In the genomic region with DNA sequence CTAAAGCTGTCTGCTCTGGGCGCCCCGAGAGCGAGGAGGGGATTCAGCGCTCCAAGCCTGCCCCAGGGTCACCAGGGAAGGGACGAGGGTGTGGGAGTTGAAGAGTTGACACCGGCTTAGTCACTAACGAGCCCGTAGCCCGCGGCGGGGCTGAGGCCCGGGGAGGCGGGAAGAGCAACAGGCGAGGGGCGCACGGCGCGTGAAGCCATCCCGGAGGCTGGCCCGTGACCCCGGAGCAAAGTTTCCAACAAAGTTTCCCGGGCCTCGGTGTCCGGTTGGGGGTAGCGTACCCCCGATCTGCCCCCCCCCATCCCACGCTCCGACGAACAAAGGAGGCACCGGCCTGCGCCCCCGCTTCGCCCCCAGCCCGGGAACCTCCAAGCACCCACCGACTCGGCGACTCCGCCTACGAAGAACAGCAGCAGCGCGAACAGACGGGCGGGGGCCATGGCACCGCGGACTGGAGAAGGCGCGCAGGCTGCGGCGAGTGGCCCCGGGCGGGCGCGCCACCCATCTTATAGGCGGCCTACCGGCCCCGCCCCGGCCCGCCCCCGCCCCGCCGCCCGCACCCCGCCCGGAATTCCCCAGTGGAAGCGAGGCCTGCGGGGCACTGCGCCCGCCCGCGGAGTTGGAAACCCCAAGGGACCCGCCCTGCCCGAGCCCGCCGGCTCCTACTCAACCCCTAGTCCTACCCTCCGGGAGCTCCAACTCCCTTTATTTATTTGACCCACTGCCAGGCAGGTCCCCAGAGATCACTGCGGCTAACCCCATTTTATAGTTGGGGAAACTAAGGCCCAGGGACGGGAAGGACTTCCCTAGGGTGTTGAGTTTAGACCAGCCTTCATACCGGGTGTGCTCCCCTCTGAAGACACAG, we compare ENCODE assay signal across 8 cellular contexts. TPM values are rescaled to one million over a fixed set of nuclear protein-coding genes. Genes with fewer than 3 reads are reported as not detected.
DNase-seq lines count a peak whose midpoint lies in the region; ATAC-seq and TF ChIP-seq lines count a peak whose summit lies in the region.

TSS of gene SDC4 (minus strand) at position 489 of the 874 bp plus-strand sequence. CDS start at position 449, 40 bp downstream.

- peaks cover 15% of the 10 kb centered on the region for H3K4me1 Mint-ChIP-seq in activated naive CD8-positive, alpha-beta T cell (ENCODE audit: low read depth)
- no peaks in the 10 kb centered on the region for H3K4me1 Mint-ChIP-seq in glutamatergic neuron (ENCODE audit: low read depth, unreplicated experiment)
- H3K4me1 Mint-ChIP-seq in type B pancreatic cell (ENCODE audit: unreplicated experiment) = peaks cover 38% of the 10 kb centered on the region

- H2AK5ac ChIP-seq in trophoblast cell (ENCODE audit: low read length) = peak within 1 kb of the TSS; percentile 79

- intact Hi-C loops in HCT116 (cut with micrococcal nuclease) = no loop called here

- H4K20me1 ChIP-seq in HCT116 (ENCODE audit: insufficient read depth) (no peaks in the 10 kb centered on the region), SK-N-SH (ENCODE audit: insufficient read depth) (peaks cover 5% of the 10 kb centered on the region; the same call in 1 of the 2 replicates)

- H4K91ac ChIP-seq in trophoblast cell (ENCODE audit: low read depth, low read length) = peak within 1 kb of the TSS; percentile 81

- H2BK120ac ChIP-seq in trophoblast cell (ENCODE audit: insufficient read depth, low read length, poor library complexity) = peak within 1 kb of the TSS; percentile 74

- WGBS in SK-N-SH (ENCODE audit: low lambda C conversion rate) = 22% methylated on average over 12 of the region's 78 CpGs
- WGBS in trophoblast cell (ENCODE audit: extremely low coverage, insufficient coverage, insufficient read length) = no CpG with 5 or more reads among the region's 78 CpGs

- peak within 1 kb of the TSS; percentile 79 for H2BK12ac ChIP-seq in trophoblast cell (ENCODE audit: low read length)

- peak within 1 kb of the TSS; percentile 80 for H3K9ac ChIP-seq in HCT116 (ENCODE audit: low read length)
- H3K9ac ChIP-seq in SK-N-SH = peak within 1 kb of the TSS; percentile 96
- peak within 1 kb of the TSS; percentile 29 for H3K9ac ChIP-seq in trophoblast cell (ENCODE audit: low read length)

- no peak for TF ChIP-seq RAD21 in HCT116 (IDR thresholded peaks at IDR 0.05; ENCODE audit: low read depth)
- no peak for TF ChIP-seq RAD21 in SK-N-SH (IDR thresholded peaks at IDR 0.05; ENCODE audit: low read length)

- no peak for TF ChIP-seq CTCF in HCT116 (IDR thresholded peaks at IDR 0.05 in 2 of 3, conservative IDR thresholded peaks at IDR 0.05 in 1 of 3; ENCODE audit: borderline replicate concordance in 1 of 3, insufficient read depth in 1 of 3, low read depth in 2 of 3, low read length in 2 of 3)
- TF ChIP-seq CTCF in SK-N-SH (IDR thresholded peaks at IDR 0.05) = no peak
- TF ChIP-seq CTCF in glutamatergic neuron (IDR thresholded peaks at IDR 0.05; ENCODE audit: partially characterized antibody, unreplicated experiment) = no peak
- no peak for TF ChIP-seq CTCF in type B pancreatic cell (conservative IDR thresholded peaks at IDR 0.05)

- H3K23ac ChIP-seq in trophoblast cell (ENCODE audit: low read length) = no peak within 1 kb of the TSS

- no peaks in the 10 kb centered on the region for H3K27me3 Mint-ChIP-seq in activated naive CD8-positive, alpha-beta T cell
- H3K27me3 Mint-ChIP-seq in glutamatergic neuron (ENCODE audit: unreplicated experiment) = no peaks in the 10 kb centered on the region
- H3K27me3 Mint-ChIP-seq in type B pancreatic cell = no peaks in the 10 kb centered on the region

- H2BK5ac ChIP-seq in trophoblast cell (ENCODE audit: low read depth, low read length, poor library complexity) = peak within 1 kb of the TSS; percentile 78

- peak within 1 kb of the TSS; percentile 93 for H3K4ac ChIP-seq in trophoblast cell (ENCODE audit: low read depth, low read length)

- H3K27me3 ChIP-seq in HCT116 (ENCODE audit: insufficient read depth, low read length) = no peaks in the 10 kb centered on the region
- H3K27me3 ChIP-seq in SK-N-SH (ENCODE audit: insufficient read depth) = no peaks in the 10 kb centered on the region
- H3K27me3 ChIP-seq in trophoblast cell (ENCODE audit: insufficient read depth, low read length) = no peaks in the 10 kb centered on the region

- no peaks in the 10 kb centered on the region for H3K9me3 Mint-ChIP-seq in activated naive CD8-positive, alpha-beta T cell (ENCODE audit: low read depth)
- H3K9me3 Mint-ChIP-seq in glutamatergic neuron (ENCODE audit: unreplicated experiment) = peaks cover 2% of the 10 kb centered on the region
- no peaks in the 10 kb centered on the region for H3K9me3 Mint-ChIP-seq in type B pancreatic cell

- H3K4me3 ChIP-seq in HCT116 (replicated peaks in 1 of 2; ENCODE audit: low read depth in 1 of 2, low read length in 2 of 2) (peak within 1 kb of the TSS; percentile 82 to 84), SK-N-SH (ENCODE audit: low read depth in 2 of 2, low read length in 1 of 2) (peak within 1 kb of the TSS; percentile 72 to 87), trophoblast cell (ENCODE audit: low read depth, low read length) (peak within 1 kb of the TSS; percentile 84)

- RAD21 ChIA-PET in HCT116 (lab: Charles Lee; ENCODE audit: low non-redundant PET in 1 of 2, low total read pairs in 2 of 2, uncharacterized antibody in 2 of 2, unreplicated experiment in 2 of 2) = interaction anchor here in 1 of 2 experiments (1.2 kb wide), 1 partner anchor 13 kb away, joined by 3 read pairs; no protein-coding TSS in a partner anchor

- peak within 1 kb of the TSS; percentile 87 for H3K14ac ChIP-seq in trophoblast cell (ENCODE audit: low read length)

- H3K79me2 ChIP-seq in HCT116 (ENCODE audit: insufficient read depth, low read length) (peaks cover 50% of the 10 kb centered on the region), SK-N-SH (ENCODE audit: insufficient read depth) (peaks cover 49% of the 10 kb centered on the region), trophoblast cell (ENCODE audit: control insufficient read depth, insufficient read depth, low read length, poor library complexity) (peaks cover 29% of the 10 kb centered on the region)

- H3K18ac ChIP-seq in trophoblast cell (ENCODE audit: low read length) = peak within 1 kb of the TSS; percentile 73

- TF ChIP-seq EP300 in SK-N-SH (IDR thresholded peaks at IDR 0.05; ENCODE audit: borderline replicate concordance in 1 of 2, low read depth in 1 of 2, low read length in 1 of 2) = no peak

- no peaks in the 10 kb centered on the region for H3K9me3 ChIP-seq in HCT116 (ENCODE audit: control insufficient read depth in 1 of 2, insufficient read depth in 1 of 2, low read depth in 1 of 2, low read length in 2 of 2)
- no peaks in the 10 kb centered on the region for H3K9me3 ChIP-seq in SK-N-SH
- no peaks in the 10 kb centered on the region for H3K9me3 ChIP-seq in trophoblast cell (ENCODE audit: insufficient read depth, low read depth, low read length)

- peak; percentile 88 for DNase-seq in AG08395 (ENCODE audit: low spot score)
- DNase-seq in HCT116 (ENCODE audit: low read depth, low spot score) = no peak
- DNase-seq in SK-N-SH = peak; percentile 85
- DNase-seq in glutamatergic neuron = peak; percentile 40
- peak; percentile 75 to 80 for DNase-seq in trophoblast cell
- peak; percentile 79 for DNase-seq in type B pancreatic cell (ENCODE audit: extremely low spot score, unreplicated experiment)
- no peak for DNase-seq in inferior parietal cortex (ENCODE audit: extremely low spot score)

- peak; percentile 71 for ATAC-seq in HCT116

- H4K8ac ChIP-seq in trophoblast cell (ENCODE audit: low read depth, low read length) = peak within 1 kb of the TSS; percentile 69

- H3K4me2 ChIP-seq in HCT116 (ENCODE audit: low read length) = peak within 1 kb of the TSS; percentile 91
- peak within 1 kb of the TSS; percentile 96 for H3K4me2 ChIP-seq in SK-N-SH
- H3K4me2 ChIP-seq in trophoblast cell (ENCODE audit: low read length) = peak within 1 kb of the TSS; percentile 73

- POLR2A ChIA-PET in HCT116 (lab: Charles Lee) (interaction anchor here (0.6 to 4.7 kb wide), 11 partner anchors 11 to 550 kb away, joined by 3 to 55 read pairs (median 5); partner anchors contain the start of genes PIGT and SYS1), SK-N-SH (lab: Yijun Ruan, JAX) (interaction anchor here (0.6 to 1.1 kb wide), 4 partner anchors 11 to 68 kb away, joined by 3 to 4 read pairs (median 4); partner anchors contain the start of gene PIGT)

- peak; percentile 90 for TF ChIP-seq POLR2A in HCT116 (IDR thresholded peaks at IDR 0.05; ENCODE audit: borderline replicate concordance, extremely low read depth, insufficient read depth, insufficient read length)

- H3K4me3 Mint-ChIP-seq in activated naive CD8-positive, alpha-beta T cell = peak within 1 kb of the TSS; percentile 90
- H3K4me3 Mint-ChIP-seq in glutamatergic neuron (ENCODE audit: unreplicated experiment) (peak within 1 kb of the TSS; percentile 72), type B pancreatic cell (peak within 1 kb of the TSS; percentile 96)

- BruUV-seq in HCT116 (replicated peaks; lab: Mats Ljungman, UMichigan) = no TSS peak

- peak within 1 kb of the TSS; percentile 85 for H2AFZ ChIP-seq in HCT116 (ENCODE audit: low read depth, low read length, poor library complexity, severe bottlenecking)
- peak within 1 kb of the TSS; percentile 84 for H2AFZ ChIP-seq in SK-N-SH (ENCODE audit: low read depth)
- peak within 1 kb of the TSS; percentile 50 for H2AFZ ChIP-seq in trophoblast cell (ENCODE audit: insufficient read depth, low read length, poor library complexity)

- H3K27ac Mint-ChIP-seq in activated naive CD8-positive, alpha-beta T cell = peak within 1 kb of the TSS; percentile 68
- H3K27ac Mint-ChIP-seq in glutamatergic neuron (ENCODE audit: unreplicated experiment) (no peak within 1 kb of the TSS), type B pancreatic cell (peak within 1 kb of the TSS; percentile 96)

- CTCF ChIA-PET in HCT116 (lab: Charles Lee) (interaction anchor here (1.8 kb wide), 1 partner anchor 15 kb away, joined by 7 read pairs; the partner anchor contains the start of gene SYS1), SK-N-SH (lab: Yijun Ruan, JAX) (interaction anchor here (1.0 to 4.7 kb wide), 7 partner anchors 12 to 89 kb away, joined by 3 to 22 read pairs (median 9); partner anchors contain the start of gene SYS1)

- no peaks in the 10 kb centered on the region; a peak in 1 of 4 replicates for H3K36me3 ChIP-seq in HCT116 (ENCODE audit: control insufficient read depth in 1 of 2, insufficient read depth in 2 of 2, low read length in 2 of 2)
- no peaks in the 10 kb centered on the region for H3K36me3 ChIP-seq in SK-N-SH (replicated peaks in 1 of 2; ENCODE audit: control insufficient read depth in 1 of 2, insufficient read depth in 2 of 2, low read length in 1 of 2)
- H3K36me3 ChIP-seq in trophoblast cell (ENCODE audit: control insufficient read depth in 1 of 2, insufficient read depth in 2 of 2, low read length in 2 of 2) = no peaks in the 10 kb centered on the region

- H3K27ac ChIP-seq in HCT116 (ENCODE audit: low read depth, low read length) (peak within 1 kb of the TSS; percentile 82), SK-N-SH (ENCODE audit: low read depth in 2 of 2, low read length in 1 of 2) (peak within 1 kb of the TSS; percentile 40 to 60; a peak in 3 of 4 replicates), trophoblast cell (ENCODE audit: low read depth, low read length) (peak within 1 kb of the TSS; percentile 97)

- H3K9me2 ChIP-seq in HCT116 (ENCODE audit: insufficient read depth) = no peaks in the 10 kb centered on the region
- no peaks in the 10 kb centered on the region for H3K9me2 ChIP-seq in SK-N-SH

- H4K12ac ChIP-seq in trophoblast cell (ENCODE audit: low read depth, low read length) = peak within 1 kb of the TSS; percentile 64

- H3K4me1 ChIP-seq in HCT116 (ENCODE audit: control insufficient read depth in 1 of 2, insufficient read depth in 2 of 2, low read length in 2 of 2) (peaks cover 47 to 54% of the 10 kb centered on the region in 2 experiments), SK-N-SH (ENCODE audit: control insufficient read depth in 1 of 2, insufficient read depth in 2 of 2, low read depth in 1 of 2, low read length in 1 of 2) (peaks cover 40 to 43% of the 10 kb centered on the region in 2 experiments), trophoblast cell (ENCODE audit: control insufficient read depth in 1 of 2, insufficient read depth in 2 of 2, low read length in 2 of 2) (peaks cover 25 to 36% of the 10 kb centered on the region in 2 experiments)

- H3K79me1 ChIP-seq in trophoblast cell (ENCODE audit: low read length) = peaks cover 41% of the 10 kb centered on the region

- no peaks in the 10 kb centered on the region for H3K36me3 Mint-ChIP-seq in activated naive CD8-positive, alpha-beta T cell
- H3K36me3 Mint-ChIP-seq in glutamatergic neuron (ENCODE audit: unreplicated experiment) (no peaks in the 10 kb centered on the region), type B pancreatic cell (peaks cover 4% of the 10 kb centered on the region)

- H3F3A ChIP-seq in SK-N-SH (replicated peaks; ENCODE audit: insufficient read depth) = peaks cover 16% of the 10 kb centered on the region

RNA-seq across cellular contexts. Expression of gene SDC4, which starts in this region (rescaled TPM):
- total RNA-seq in HCT116 (2021; ENCODE audit: unreplicated experiment) (100 TPM), glutamatergic neuron (ENCODE audit: unreplicated experiment) (0.61 TPM), type B pancreatic cell (ENCODE audit: low replicate concordance) (67.2 and 133 TPM in 2 replicates)
- polyA plus RNA-seq in HCT116 (2012) = 115 and 117 TPM in 2 replicates
- polyA plus RNA-seq in SK-N-SH (2012; rRNA removed) = 131 and 192 TPM in 2 replicates
- polyA plus RNA-seq in SK-N-SH (2012; cell fraction: cytosol; rRNA removed) = 139 and 153 TPM in 2 replicates
- 94.9 and 96.1 TPM in 2 replicates for polyA plus RNA-seq in SK-N-SH (2012; cell fraction: nucleus; rRNA removed)
- 89.9 and 90.3 TPM in 2 replicates for polyA plus RNA-seq in trophoblast cell (2013)

Comparison
In these comparisons a context has a peak if more than half of its experiments do, and no peak if none do; other contexts are left out.
1. RNA of gene SDC4 (total RNA-seq): 100 TPM in HCT116 (single experiment) and 67.2 to 133 TPM in type B pancreatic cell; 0.61 TPM in glutamatergic neuron (single experiment); every median in the first group is over 10 times any median in the second.
2. Peak in DNase-seq in glutamatergic neuron; RNA of the gene not detected or under 1 TPM.
3. DNase-seq: peak in AG08395 (single experiment), SK-N-SH (single experiment), trophoblast cell (2 of 2) and type B pancreatic cell (single experiment); none in HCT116 (single experiment) and inferior parietal cortex (single experiment).
4. H3K9ac ChIP-seq: peak in every context shown above with its lines; median percentile 96 in SK-N-SH; 80 in HCT116; 29 in trophoblast cell.
5. Peak in every context shown above with its lines, with median percentiles within 50 percentile points of each other: H2AFZ ChIP-seq, H3K27ac ChIP-seq, H3K4me2 ChIP-seq, H3K4me3 ChIP-seq and H3K4me3 Mint-ChIP-seq.